23 cellular contexts compared by ENCODE assay signal in the genomic region with DNA sequence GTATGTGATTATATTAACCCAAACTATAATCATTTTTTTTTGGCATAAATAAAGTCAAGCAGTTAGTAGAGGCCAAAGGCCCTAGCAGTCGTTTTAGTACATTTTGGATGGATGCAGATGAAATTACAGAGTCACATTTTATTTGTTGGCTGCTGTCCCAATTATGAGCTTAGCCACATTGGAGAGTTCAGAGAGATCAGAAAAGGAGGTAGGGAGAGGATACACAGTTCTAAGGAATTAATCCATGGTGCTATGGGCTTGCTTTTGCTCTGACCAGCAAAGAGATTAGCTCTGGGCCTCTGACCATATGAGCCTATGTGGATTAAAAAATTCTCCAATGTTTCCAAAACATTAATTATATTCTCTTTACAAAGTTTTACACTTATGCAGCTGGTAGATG.
"Had no signal": no experiment of that assay in that cellular context is flagged by ENCODE, and none has a peak within 500 bp of the region (broad histone marks: within the 10 kb centered on the region; RNA-seq: fewer than 3 reads in every experiment).

No MANE protein-coding gene starts in this region.

- H3K9me3 ChIP-seq: neutrophil, ovary, prostate gland, right atrium auricular region, thoracic aorta, upper lobe of right lung had no signal

- DNase-seq: activated B cell treated with CpG ODN at 0.5 μM for 24 hours; activated CD4-positive, alpha-beta T cell treated with anti-CD3 and anti-CD28 coated beads for 36 hours; activated CD4-positive, alpha-beta T cell treated with anti-CD3 and anti-CD28 coated beads, Interleukin-2, amount 50 U/mL, for 48 hours; activated CD8-positive, alpha-beta memory T cell treated with anti-CD3 and anti-CD28 coated beads, Interleukin-2, amount 50 U/mL, for 48 hours; activated naive CD4-positive, alpha-beta T cell treated with Interleukin-2 at 50 U/mL for 16 hours; activated naive CD8-positive, alpha-beta T cell treated with anti-CD3 and anti-CD28 coated beads for 36 hours; activated T-cell treated with anti-CD3 and anti-CD28 coated beads, Interleukin-2, amount 50 U/mL, for 4 hours; cortex of kidney; endodermal cell; heart left ventricle; naive thymus-derived CD8-positive, alpha-beta T cell; ovary; stimulated activated CD4-positive, alpha-beta T cell treated with anti-CD3 and anti-CD28 coated beads, Interleukin-4, amount 100 ng/mL, for 24 hours; stimulated activated naive CD4-positive, alpha-beta T cell treated with Interleukin-2 at 50 U/mL for 16 hours; T1000; upper lobe of right lung had no signal

- H3K36me3 Mint-ChIP-seq: activated naive CD8-positive, alpha-beta T cell treated with anti-CD3 and anti-CD28 coated beads for 36 hours; naive thymus-derived CD8-positive, alpha-beta T cell had no signal

- H3K36me3 ChIP-seq: heart left ventricle, neutrophil, ovary, prostate gland, right atrium auricular region, thoracic aorta, upper lobe of right lung had no signal

- H3K4me1 ChIP-seq: prostate gland, right atrium auricular region, upper lobe of right lung had no signal

- H3K4me3 ChIP-seq: heart left ventricle, lung, ovary, prostate gland, right atrium auricular region, thoracic aorta, upper lobe of right lung had no signal

- H3K4me1 Mint-ChIP-seq: activated B cell treated with CpG ODN at 0.5 μM for 24 hours; activated CD4-positive, alpha-beta T cell treated with anti-CD3 and anti-CD28 coated beads for 36 hours; activated naive CD8-positive, alpha-beta T cell treated with anti-CD3 and anti-CD28 coated beads for 36 hours; naive thymus-derived CD8-positive, alpha-beta T cell had no signal

- H3K27ac Mint-ChIP-seq: activated B cell treated with CpG ODN at 0.5 μM for 24 hours; activated CD4-positive, alpha-beta T cell treated with anti-CD3 and anti-CD28 coated beads for 36 hours; activated naive CD8-positive, alpha-beta T cell treated with anti-CD3 and anti-CD28 coated beads for 36 hours; activated T-helper 2 cell treated with anti-CD3 and anti-CD28 coated beads, Interferon-gamma antibody, Interleukin-2, Interleukin-4, amounts not matched to agents 10 μg/mL and 5 μg/mL and 100 μg/mL, durations not matched to agents 14 hours and 24 hours and 36 hours; endodermal cell; naive thymus-derived CD8-positive, alpha-beta T cell; T-helper 1 cell treated with Interleukin-12 subunit alpha and Interleukin-12 subunit beta and Interleukin-4 antibody, amounts not matched to agents 30 μg/mL and 1 μg/mL, for 36 hours had no signal

- H3K4me3 Mint-ChIP-seq: activated B cell treated with CpG ODN at 0.5 μM for 24 hours; activated CD4-positive, alpha-beta T cell treated with anti-CD3 and anti-CD28 coated beads for 36 hours; activated naive CD8-positive, alpha-beta T cell treated with anti-CD3 and anti-CD28 coated beads for 36 hours; activated T-cell treated with anti-CD3 and anti-CD28 coated beads, Interleukin-2, amount 50 U/mL, for 4 hours; endodermal cell; naive thymus-derived CD8-positive, alpha-beta T cell; T-helper 1 cell treated with Interleukin-12 subunit alpha and Interleukin-12 subunit beta and Interleukin-4 antibody, amounts not matched to agents 30 μg/mL and 1 μg/mL, for 36 hours had no signal

- H3K9me3 Mint-ChIP-seq: activated B cell treated with CpG ODN at 0.5 μM for 24 hours; activated T-cell treated with anti-CD3 and anti-CD28 coated beads, Interleukin-2, amount 50 U/mL, for 4 hours; activated T-helper 2 cell treated with anti-CD3 and anti-CD28 coated beads, Interferon-gamma antibody, Interleukin-2, Interleukin-4, amounts not matched to agents 10 μg/mL and 5 μg/mL and 100 μg/mL, durations not matched to agents 14 hours and 24 hours and 36 hours; T-helper 1 cell treated with Interleukin-12 subunit alpha and Interleukin-12 subunit beta and Interleukin-4 antibody, amounts not matched to agents 30 μg/mL and 1 μg/mL, for 36 hours had no signal

- H3K27me3 Mint-ChIP-seq: activated B cell treated with CpG ODN at 0.5 μM for 24 hours had no signal

- H3K27me3 ChIP-seq: ovary, right atrium auricular region, upper lobe of right lung had no signal

- H3K27ac ChIP-seq: heart left ventricle, neutrophil, ovary, prostate gland, right atrium auricular region, thoracic aorta, upper lobe of right lung had no signal
